Comparison of ENCODE assay signal across 3 cellular contexts in the genomic region with DNA sequence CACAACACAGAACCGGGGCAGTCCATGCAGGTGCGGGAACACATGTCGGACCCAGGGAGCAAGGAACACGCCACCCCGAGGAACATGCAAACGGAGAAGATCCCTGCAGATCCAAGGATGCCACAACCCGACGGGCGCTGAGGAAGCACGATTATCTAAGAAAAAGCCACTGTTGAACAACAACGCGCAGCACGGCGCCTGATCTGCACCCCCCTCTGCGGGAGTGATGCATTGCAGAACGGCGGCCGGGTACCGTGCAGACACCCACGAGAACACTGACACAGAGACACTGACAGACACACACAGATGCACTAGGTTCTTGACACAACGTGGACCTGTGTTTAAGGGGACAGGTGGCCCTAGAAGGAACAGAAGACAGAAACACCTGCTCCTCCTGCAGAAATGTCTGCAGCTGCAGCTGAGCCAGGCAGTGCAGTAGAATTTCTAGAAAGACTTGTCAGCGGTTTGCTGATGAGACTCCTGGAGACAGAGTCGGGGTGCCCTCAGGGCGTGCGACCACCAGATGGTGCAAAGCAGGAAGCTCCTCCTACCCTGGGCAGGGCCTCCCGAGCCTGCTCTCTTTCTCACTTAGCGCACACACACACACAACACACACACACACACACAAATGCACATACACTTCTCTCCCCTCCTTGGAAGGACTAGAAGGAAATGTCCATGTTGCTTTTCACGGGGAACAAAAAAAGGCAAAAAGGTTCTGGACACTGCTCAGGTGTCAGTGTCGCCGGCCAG.
TF ChIP-seq lines count a peak whose summit lies in the region.

No MANE protein-coding gene starts in this region.

TF ChIP-seq in SK-N-SH, 30 proteins besides CTCF, POLR2A, EP300 and RAD21:
- TF ChIP-seq RCOR1 (IDR thresholded peaks at IDR 0.05; ENCODE audit: low read length) (no peak), ELF1 (IDR thresholded peaks at IDR 0.05) (no peak), FOXM1 (IDR thresholded peaks at IDR 0.05; ENCODE audit: low read depth) (no peak), CHD2 (IDR thresholded peaks at IDR 0.05; ENCODE audit: low read length, partially characterized antibody) (no peak), TAF1 (IDR thresholded peaks at IDR 0.05; ENCODE audit: borderline replicate concordance, low read depth, low read length) (no peak), FOSL2 (IDR thresholded peaks at IDR 0.05; ENCODE audit: borderline replicate concordance, low read depth) (no peak), GABPA (IDR thresholded peaks at IDR 0.05; ENCODE audit: low read depth) (no peak), POLR2AphosphoS5 (IDR thresholded peaks at IDR 0.05; ENCODE audit: low read depth, low read length) (no peak), FOXJ3 (CRISPR knock-in tag; IDR thresholded peaks at IDR 0.05) (no peak), NFIC (IDR thresholded peaks at IDR 0.05; ENCODE audit: borderline replicate concordance) (no peak), SMC3 (IDR thresholded peaks at IDR 0.05; ENCODE audit: low read depth, low read length) (no peak)

TF ChIP-seq in SK-N-SH treated with all-trans-retinoic acid at 6 μM for 48 hours, 23 proteins besides CTCF, POLR2A, EP300 and RAD21:
- TF ChIP-seq GLIS3 (CRISPR knock-in tag; IDR thresholded peaks at IDR 0.05) (no peak), ISL1 (CRISPR knock-in tag; IDR thresholded peaks at IDR 0.05) (no peak), ZNF70 (CRISPR knock-in tag; IDR thresholded peaks at IDR 0.05) (no peak), ZFP3 (CRISPR knock-in tag; IDR thresholded peaks at IDR 0.05) (no peak), TOX (CRISPR knock-in tag; IDR thresholded peaks at IDR 0.05; ENCODE audit: borderline replicate concordance) (no peak), CSRNP3 (CRISPR knock-in tag; IDR thresholded peaks at IDR 0.05) (no peak), BACH2 (CRISPR knock-in tag; IDR thresholded peaks at IDR 0.05; ENCODE audit: borderline replicate concordance) (no peak), ZNF565 (CRISPR knock-in tag; conservative IDR thresholded peaks at IDR 0.05; ENCODE audit: low read depth) (no peak), ESRRG (CRISPR knock-in tag; IDR thresholded peaks at IDR 0.05) (no peak), SNAI2 (CRISPR knock-in tag; IDR thresholded peaks at IDR 0.05) (no peak)
- TF ChIP-seq, protein P1, sequence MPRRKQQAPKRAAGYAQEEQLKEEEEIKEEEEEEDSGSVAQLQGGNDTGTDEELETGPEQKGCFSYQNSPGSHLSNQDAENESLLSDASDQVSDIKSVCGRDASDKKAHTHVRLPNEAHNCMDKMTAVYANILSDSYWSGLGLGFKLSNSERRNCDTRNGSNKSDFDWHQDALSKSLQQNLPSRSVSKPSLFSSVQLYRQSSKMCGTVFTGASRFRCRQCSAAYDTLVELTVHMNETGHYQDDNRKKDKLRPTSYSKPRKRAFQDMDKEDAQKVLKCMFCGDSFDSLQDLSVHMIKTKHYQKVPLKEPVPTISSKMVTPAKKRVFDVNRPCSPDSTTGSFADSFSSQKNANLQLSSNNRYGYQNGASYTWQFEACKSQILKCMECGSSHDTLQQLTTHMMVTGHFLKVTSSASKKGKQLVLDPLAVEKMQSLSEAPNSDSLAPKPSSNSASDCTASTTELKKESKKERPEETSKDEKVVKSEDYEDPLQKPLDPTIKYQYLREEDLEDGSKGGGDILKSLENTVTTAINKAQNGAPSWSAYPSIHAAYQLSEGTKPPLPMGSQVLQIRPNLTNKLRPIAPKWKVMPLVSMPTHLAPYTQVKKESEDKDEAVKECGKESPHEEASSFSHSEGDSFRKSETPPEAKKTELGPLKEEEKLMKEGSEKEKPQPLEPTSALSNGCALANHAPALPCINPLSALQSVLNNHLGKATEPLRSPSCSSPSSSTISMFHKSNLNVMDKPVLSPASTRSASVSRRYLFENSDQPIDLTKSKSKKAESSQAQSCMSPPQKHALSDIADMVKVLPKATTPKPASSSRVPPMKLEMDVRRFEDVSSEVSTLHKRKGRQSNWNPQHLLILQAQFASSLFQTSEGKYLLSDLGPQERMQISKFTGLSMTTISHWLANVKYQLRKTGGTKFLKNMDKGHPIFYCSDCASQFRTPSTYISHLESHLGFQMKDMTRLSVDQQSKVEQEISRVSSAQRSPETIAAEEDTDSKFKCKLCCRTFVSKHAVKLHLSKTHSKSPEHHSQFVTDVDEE (CRISPR knock-in tag; IDR thresholded peaks at IDR 0.05): no peak

TF ChIP-seq in H1, 55 proteins besides CTCF, POLR2A, EP300 and RAD21:
- TF ChIP-seq TEAD4 (IDR thresholded peaks at IDR 0.05; ENCODE audit: low read depth, low read length) (no peak), SIN3A (conservative IDR thresholded peaks at IDR 0.05 in 1 of 2, IDR thresholded peaks at IDR 0.05 in 1 of 2; ENCODE audit: low read depth in 1 of 2, low read length in 2 of 2) (no peak), BACH1 (IDR thresholded peaks at IDR 0.05; ENCODE audit: low read length) (no peak), FOSL1 (IDR thresholded peaks at IDR 0.05; ENCODE audit: insufficient read depth, low read depth, low read length) (no peak), ASH2L (IDR thresholded peaks at IDR 0.05; ENCODE audit: low read length) (no peak), ZNF274 (IDR thresholded peaks at IDR 0.05; ENCODE audit: borderline replicate concordance, extremely low read depth, low read length) (no peak), CBX8 (IDR thresholded peaks at IDR 0.05; ENCODE audit: borderline replicate concordance, low read depth, low read length) (no peak), GABPA (IDR thresholded peaks at IDR 0.05; ENCODE audit: borderline replicate concordance, insufficient read depth, low read length) (no peak), CHD7 (IDR thresholded peaks at IDR 0.05; ENCODE audit: insufficient replicate concordance, low read length) (no peak), BCL11A (IDR thresholded peaks at IDR 0.05; ENCODE audit: low read depth in 2 of 2, low read length in 2 of 2) (no peak), JUN (IDR thresholded peaks at IDR 0.05; ENCODE audit: low read depth, low read length) (no peak), YY1 (IDR thresholded peaks at IDR 0.05; ENCODE audit: low read depth, low read length) (no peak), SIRT6 (IDR thresholded peaks at IDR 0.05; ENCODE audit: low read length) (no peak), SP4 (IDR thresholded peaks at IDR 0.05; ENCODE audit: low read length) (no peak)
